In genomic region chr3:8421267-8421666, GRCh38 we compare ENCODE assay signal across 16 cellular contexts.
DNase-seq lines count a peak whose midpoint lies in the region; ATAC-seq and TF ChIP-seq lines count a peak whose summit lies in the region.
"Had no signal": no experiment of that assay in that cellular context is flagged by ENCODE, and none has a peak within 500 bp of the region (broad histone marks: within the 10 kb centered on the region; RNA-seq: fewer than 3 reads in every experiment).

No MANE protein-coding gene starts in this region.

- POLR2A ChIA-PET in A673 (lab: Charles Lee; ENCODE audit: low non-redundant PET) = no interaction called here

- no peaks in the 10 kb centered on the region for H3K27me3 Mint-ChIP-seq in activated T-helper 17 cell treated with anti-CD3 and anti-CD28 coated beads, Interleukin-2, amount 50 U/mL, for 72 hours

- peaks cover 19% of the 10 kb centered on the region for H3K9me3 ChIP-seq in A673 (ENCODE audit: low read depth, low read length, poor library complexity, severe bottlenecking)
- H3K9me3 ChIP-seq: gastrocnemius medialis had no signal

- TF ChIP-seq CTCF in A673 (conservative IDR thresholded peaks at IDR 0.05; ENCODE audit: low read depth, low read length) (peak; percentile 76), NB4 (IDR thresholded peaks at IDR 0.05; ENCODE audit: low read depth, low read length) (no peak)

- H3K4me1 Mint-ChIP-seq in activated T-helper 17 cell treated with anti-CD3 and anti-CD28 coated beads, Interleukin-2, amount 50 U/mL, for 72 hours = peaks cover 6% of the 10 kb centered on the region

- DNase-seq in A673 (ENCODE audit: low spot score) (peak; percentile 82), ELR (ENCODE audit: low read depth) (peak; percentile 28), NB4 (ENCODE audit: low read depth) (peak; percentile 8), LoVo (ENCODE audit: low spot score) (no peak), NCI-H1694 treated with DMSO at 0.1 percent for 48 hours (lab: John Stamatoyannopoulos, UW) (no peak), GOT3 (lab: John Stamatoyannopoulos, UW) (no peak)
- no peak for DNase-seq in activated CD8-positive, alpha-beta memory T cell treated with anti-CD3 and anti-CD28 coated beads for 24 hours
- DNase-seq: CD8-positive, alpha-beta T cell; effector CD4-positive, alpha-beta T cell; gastrocnemius medialis; kidney glomerular epithelial cell; NCI-H1930; retina; stimulated activated CD4-positive, alpha-beta T cell treated with anti-CD3 and anti-CD28 coated beads, Interleukin-4, amount 100 ng/mL, for 4 hours; T-helper 9 cell had no signal

- TF ChIP-seq POLR2A in NB4 (IDR thresholded peaks at IDR 0.05; ENCODE audit: extremely low read depth, insufficient read length) = no peak

- CTCF ChIA-PET in A673 (lab: Charles Lee) = no interaction called here

- H3K36me3 Mint-ChIP-seq in activated T-helper 17 cell treated with anti-CD3 and anti-CD28 coated beads, Interleukin-2, amount 50 U/mL, for 72 hours (ENCODE audit: low read depth) = no peaks in the 10 kb centered on the region
- H3K36me3 Mint-ChIP-seq: CD8-positive, alpha-beta T cell had no signal

- H3K27ac Mint-ChIP-seq in activated T-helper 17 cell treated with anti-CD3 and anti-CD28 coated beads, Interleukin-2, amount 50 U/mL, for 72 hours = no peak overlapping the region
- H3K27ac Mint-ChIP-seq: CD8-positive, alpha-beta T cell had no signal

- peak overlapping the region; percentile 69 for H3K27ac ChIP-seq in A673 (ENCODE audit: low read depth, low read length, poor library complexity, severe bottlenecking)
- H3K27ac ChIP-seq: gastrocnemius medialis had no signal

- no peaks in the 10 kb centered on the region for H3K9me3 Mint-ChIP-seq in activated T-helper 17 cell treated with anti-CD3 and anti-CD28 coated beads, Interleukin-2, amount 50 U/mL, for 72 hours
- H3K9me3 Mint-ChIP-seq: CD8-positive, alpha-beta T cell had no signal

- H3K36me3 ChIP-seq in A673 (ENCODE audit: insufficient read depth, low read length, poor library complexity, severe bottlenecking) = no peaks in the 10 kb centered on the region
- H3K36me3 ChIP-seq: gastrocnemius medialis had no signal

- ATAC-seq in activated T-helper 17 cell treated with anti-CD3 and anti-CD28 coated beads, Interleukin-2, amount 50 U/mL, for 72 hours (replicated peaks) = peak; percentile 23
- ATAC-seq: CD8-positive, alpha-beta T cell; gastrocnemius medialis had no signal

- H3K27me3 ChIP-seq in A673 (replicated peaks; ENCODE audit: insufficient read depth, low read depth, low read length, poor library complexity) = no peaks in the 10 kb centered on the region
- H3K27me3 ChIP-seq: gastrocnemius medialis had no signal

- H3K4me3 Mint-ChIP-seq in activated T-helper 17 cell treated with anti-CD3 and anti-CD28 coated beads, Interleukin-2, amount 50 U/mL, for 72 hours = no peak overlapping the region
- H3K4me3 Mint-ChIP-seq: CD8-positive, alpha-beta T cell had no signal

- TSS peak; percentile 64 for BruUV-seq in A673 (replicated peaks; lab: Mats Ljungman, UMichigan)

- H3K4me3 ChIP-seq in A673 (ENCODE audit: low read depth, low read length, poor library complexity, severe bottlenecking) (no peak overlapping the region), NB4 (ENCODE audit: low read depth, low read length) (no peak overlapping the region)
- H3K4me3 ChIP-seq: gastrocnemius medialis had no signal

- H3K4me1 ChIP-seq in A673 (ENCODE audit: insufficient read depth, low read length, poor library complexity, severe bottlenecking) = peaks cover 24% of the 10 kb centered on the region

- intact Hi-C loops in A673 (cut with micrococcal nuclease; ENCODE audit: unreplicated experiment) = loop anchor here (10.0 kb wide), 1 partner anchor 1486 kb away; no protein-coding TSS in a partner anchor

Comparison
In these comparisons a context has a peak if more than half of its experiments do, and no peak if none do; other contexts are left out.
1. DNase-seq: peak in A673 (single experiment), ELR (single experiment) and NB4 (single experiment); none in LoVo (single experiment), NCI-H1694 treated with DMSO at 0.1 percent for 48 hours (single experiment), GOT3 (single experiment) and activated CD8-positive, alpha-beta memory T cell treated with anti-CD3 and anti-CD28 coated beads for 24 hours (single experiment).